In the genomic region with DNA sequence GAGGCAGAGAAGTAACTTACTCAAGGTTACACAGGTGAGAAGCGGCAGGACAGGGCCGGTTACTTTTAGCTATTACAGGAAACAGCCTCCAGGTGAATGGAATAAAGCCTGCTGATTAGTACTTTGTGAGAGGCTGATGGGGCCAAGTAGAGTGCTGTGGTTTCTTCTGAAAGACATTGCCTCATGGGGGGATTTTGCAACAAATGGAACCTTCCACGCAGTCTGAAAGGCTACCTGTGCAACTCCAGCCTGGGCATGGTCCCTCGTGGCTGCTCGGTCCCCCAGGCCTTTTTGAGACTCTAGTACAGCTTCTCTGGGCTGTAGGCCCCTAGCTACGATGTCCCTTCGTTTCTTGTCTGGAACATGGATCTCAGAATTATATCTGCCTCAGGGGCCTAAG, we compare ENCODE assay signal across 14 cellular contexts. TPM values are rescaled to one million over a fixed set of nuclear protein-coding genes. Genes with fewer than 3 reads are reported as not detected.
DNase-seq lines count a peak whose midpoint lies in the region; ATAC-seq and TF ChIP-seq lines count a peak whose summit lies in the region.
"Had no signal": no experiment of that assay in that cellular context is flagged by ENCODE, and none has a peak within 500 bp of the region (broad histone marks: within the 10 kb centered on the region; RNA-seq: fewer than 3 reads in every experiment).

No MANE protein-coding gene starts in this region.

- peaks cover 44% of the 10 kb centered on the region for H3K4me1 ChIP-seq in CD4-positive, alpha-beta memory T cell (ENCODE audit: insufficient read depth, low read length)
- H3K4me1 ChIP-seq in MM.1S (ENCODE audit: low read length) (peaks cover 60% of the 10 kb centered on the region), trophoblast cell (ENCODE audit: control insufficient read depth in 1 of 2, insufficient read depth in 2 of 2, low read length in 2 of 2) (peaks cover 18 to 26% of the 10 kb centered on the region in 2 experiments)

- peak overlapping the region; percentile 43 to 96 (median 91) for H3K27ac Mint-ChIP-seq in CD4-positive, alpha-beta memory T cell
- H3K27ac Mint-ChIP-seq in central memory CD8-positive, alpha-beta T cell (ENCODE audit: low read depth): peak overlapping the region; percentile 32

- H3K4me2 ChIP-seq in MM.1S (ENCODE audit: low read depth, low read length) (peak overlapping the region; percentile 91), trophoblast cell (ENCODE audit: low read length) (no peak overlapping the region)

- H3K18ac ChIP-seq in trophoblast cell (ENCODE audit: low read length): no peak overlapping the region

- no peak overlapping the region for H2BK5ac ChIP-seq in trophoblast cell (ENCODE audit: low read depth, low read length, poor library complexity)

- H3F3A ChIP-seq in MM.1S (ENCODE audit: insufficient read depth, low read length): peaks cover 54% of the 10 kb centered on the region

- no peak overlapping the region for H4K12ac ChIP-seq in trophoblast cell (ENCODE audit: low read depth, low read length)

- POLR2A ChIA-PET in CD4-positive, alpha-beta memory T cell (lab: Charles Lee; ENCODE audit: partially characterized antibody): interaction anchor here (1.5 to 13.9 kb wide), 3 partner anchors 13 to 229 kb away, joined by 3 to 244 read pairs (median 18); partner anchors contain the start of gene ATP6V1G1

- H3K9ac ChIP-seq in MM.1S (ENCODE audit: low read length): peak overlapping the region; percentile 97
- H3K9ac ChIP-seq in trophoblast cell (ENCODE audit: low read length): no peak overlapping the region

- no peak for DNase-seq in CD4-positive, alpha-beta memory T cell
- peak; percentile 61 for DNase-seq in MM.1S
- no peak for DNase-seq in central memory CD8-positive, alpha-beta T cell (ENCODE audit: low spot score in 2 of 2)
- DNase-seq in trophoblast cell: no peak
- no peak for DNase-seq in NCI-H526 (lab: John Stamatoyannopoulos, UW)
- no peak for DNase-seq in sciatic nerve (ENCODE audit: low spot score)
- DNase-seq: activated gamma-delta T cell treated with Interleukin-2 at 50 U/mL for 16 hours, NCI-H510A had no signal

- H2BK120ac ChIP-seq in trophoblast cell (ENCODE audit: insufficient read depth, low read length, poor library complexity): no peak overlapping the region

- H3K9me3 Mint-ChIP-seq in CD4-positive, alpha-beta memory T cell: no peaks in the 10 kb centered on the region
- no peaks in the 10 kb centered on the region for H3K9me3 Mint-ChIP-seq in central memory CD8-positive, alpha-beta T cell

- no peaks in the 10 kb centered on the region for H3K27me3 Mint-ChIP-seq in CD4-positive, alpha-beta memory T cell
- no peaks in the 10 kb centered on the region for H3K27me3 Mint-ChIP-seq in central memory CD8-positive, alpha-beta T cell

- H2AK5ac ChIP-seq in trophoblast cell (ENCODE audit: low read length): no peak overlapping the region

- H4K20me1 ChIP-seq in MM.1S (ENCODE audit: insufficient read depth, low read length): no peaks in the 10 kb centered on the region

- intact Hi-C loops in CD4-positive, alpha-beta memory T cell (cut with micrococcal nuclease): loop anchor here (5.0 kb wide), 1 partner anchor 39 kb away; no protein-coding TSS in a partner anchor
- intact Hi-C loops in sciatic nerve (cut with DNase I): no loop called here

- H3K4me3 ChIP-seq in CD4-positive, alpha-beta memory T cell (ENCODE audit: low read length in 2 of 2): peak overlapping the region in 1 of 2 donors; percentile 92
- H3K4me3 ChIP-seq in MM.1S (ENCODE audit: low read length) (peak overlapping the region; percentile 66), trophoblast cell (ENCODE audit: low read depth, low read length) (no peak overlapping the region)

- CTCF ChIA-PET in CD4-positive, alpha-beta memory T cell (lab: Charles Lee; ENCODE audit: partially characterized antibody): interaction anchor here (0.8 to 5.7 kb wide), 3 partner anchors 18 to 42 kb away, joined by 3 to 75 read pairs (median 3); no protein-coding TSS in a partner anchor

- H2AFZ ChIP-seq in MM.1S (ENCODE audit: low read length) (no peak overlapping the region), trophoblast cell (ENCODE audit: insufficient read depth, low read length, poor library complexity) (no peak overlapping the region)

- H3K4ac ChIP-seq in trophoblast cell (ENCODE audit: low read depth, low read length): no peak overlapping the region

- no peak overlapping the region for H3K14ac ChIP-seq in trophoblast cell (ENCODE audit: low read length)

- H3K79me2 ChIP-seq in MM.1S (ENCODE audit: low read length): peaks cover 70% of the 10 kb centered on the region
- H3K79me2 ChIP-seq in trophoblast cell (ENCODE audit: control insufficient read depth, insufficient read depth, low read length, poor library complexity): peaks cover 2% of the 10 kb centered on the region

- ATAC-seq in central memory CD8-positive, alpha-beta T cell (replicated peaks; ENCODE audit: extremely low read depth, poor library complexity, severe bottlenecking): no peak
- ATAC-seq in HG03342 (IDR thresholded peaks at IDR 0.05; ENCODE audit: unreplicated experiment) (no peak), sciatic nerve (no peak), HG03175 (IDR thresholded peaks at IDR 0.05; ENCODE audit: unreplicated experiment) (no peak)

- H3K4me1 Mint-ChIP-seq in CD4-positive, alpha-beta memory T cell: peaks cover 28 to 56% (median 46%) of the 10 kb centered on the region in 4 donors
- H3K4me1 Mint-ChIP-seq in central memory CD8-positive, alpha-beta T cell: peaks cover 50% of the 10 kb centered on the region

- H2BK12ac ChIP-seq in trophoblast cell (ENCODE audit: low read length): no peak overlapping the region

- H3K27ac ChIP-seq in CD4-positive, alpha-beta memory T cell (ENCODE audit: low read depth, low read length): peak overlapping the region; percentile 3
- H3K27ac ChIP-seq in MM.1S (ENCODE audit: low read length) (peak overlapping the region; percentile 90), trophoblast cell (ENCODE audit: low read depth, low read length) (peak overlapping the region; percentile 16)

- H4K91ac ChIP-seq in trophoblast cell (ENCODE audit: low read depth, low read length): no peak overlapping the region

- H3K36me3 ChIP-seq in CD4-positive, alpha-beta memory T cell (ENCODE audit: insufficient read depth, low read length): no peaks in the 10 kb centered on the region
- H3K36me3 ChIP-seq in MM.1S (replicated peaks; ENCODE audit: insufficient read depth, low read length): no peaks in the 10 kb centered on the region
- peaks cover 0 to 2% of the 10 kb centered on the region in 2 experiments for H3K36me3 ChIP-seq in trophoblast cell (ENCODE audit: control insufficient read depth in 1 of 2, insufficient read depth in 2 of 2, low read length in 2 of 2)

- no CpG with 5 or more reads among the region's 7 CpGs for WGBS in trophoblast cell (ENCODE audit: extremely low coverage, insufficient coverage, insufficient read length)

- peaks cover 4 to 11% of the 10 kb centered on the region in 2 donors for H3K36me3 Mint-ChIP-seq in CD4-positive, alpha-beta memory T cell
- H3K36me3 Mint-ChIP-seq in central memory CD8-positive, alpha-beta T cell (ENCODE audit: insufficient read depth): peaks cover 5% of the 10 kb centered on the region

- H3K4me3 Mint-ChIP-seq in CD4-positive, alpha-beta memory T cell: peak overlapping the region; percentile 86 to 96 (median 93)
- H3K4me3 Mint-ChIP-seq in central memory CD8-positive, alpha-beta T cell: peak overlapping the region; percentile 82

- no peak; the same call in 1 of the 2 replicates for TF ChIP-seq CTCF in MM.1S (IDR thresholded peaks at IDR 0.05; ENCODE audit: low read length)

- H3K79me1 ChIP-seq in trophoblast cell (ENCODE audit: low read length): peaks cover 10% of the 10 kb centered on the region

- no peaks in the 10 kb centered on the region for H3K27me3 ChIP-seq in CD4-positive, alpha-beta memory T cell (ENCODE audit: insufficient read depth, low read length)
- H3K27me3 ChIP-seq in MM.1S (replicated peaks; ENCODE audit: insufficient read depth, low read length) (no peaks in the 10 kb centered on the region), trophoblast cell (ENCODE audit: insufficient read depth, low read length) (no peaks in the 10 kb centered on the region)

- H3K9me3 ChIP-seq in CD4-positive, alpha-beta memory T cell (ENCODE audit: control insufficient read depth in 1 of 2, low read length in 2 of 2): no peaks in the 10 kb centered on the region
- no peaks in the 10 kb centered on the region for H3K9me3 ChIP-seq in MM.1S (replicated peaks; ENCODE audit: insufficient read depth, low read length)
- no peaks in the 10 kb centered on the region for H3K9me3 ChIP-seq in trophoblast cell (ENCODE audit: insufficient read depth, low read depth, low read length)

- H3K9me2 ChIP-seq in MM.1S (replicated peaks; ENCODE audit: insufficient read depth, low read length): no peaks in the 10 kb centered on the region

- H4K8ac ChIP-seq in trophoblast cell (ENCODE audit: low read depth, low read length): no peak overlapping the region

- no peak overlapping the region for H3K23ac ChIP-seq in trophoblast cell (ENCODE audit: low read length)

RNA-seq across cellular contexts. Expression of gene TMEM268, which starts 2.0 kb away (rescaled TPM):
- total RNA-seq in CD4-positive, alpha-beta memory T cell: 10 to 100 TPM; 12.6 to 13.4 TPM
- 1 to 10 TPM; 8.8 to 9.0 TPM for polyA plus RNA-seq in CD4-positive, alpha-beta memory T cell
- 7.5 and 8.4 TPM in 2 replicates for polyA plus RNA-seq in trophoblast cell (2013)
- total RNA-seq in sciatic nerve: 7.4 TPM

RNA-seq across cellular contexts. Expression of gene ATP6V1G1, which starts 25.5 kb away (rescaled TPM):
- 100 to 1,000 TPM; 121 TPM for total RNA-seq in CD4-positive, alpha-beta memory T cell
- 100 to 1,000 TPM; 274 to 449 TPM for polyA plus RNA-seq in CD4-positive, alpha-beta memory T cell
- polyA plus RNA-seq in trophoblast cell (2013): 342 and 358 TPM in 2 replicates
- total RNA-seq in sciatic nerve: 61.7 TPM

RNA-seq across cellular contexts. Expression of gene TEX53, which starts 44.5 kb away (rescaled TPM):
- not detected for total RNA-seq in CD4-positive, alpha-beta memory T cell
- not detected for polyA plus RNA-seq in CD4-positive, alpha-beta memory T cell
- polyA plus RNA-seq in trophoblast cell (2013): not detected in 2 replicates
- total RNA-seq in sciatic nerve: not detected
- total RNA-seq: G401; HepG2; renal cortical epithelial cell; T-helper 1 cell treated with Interleukin-12 subunit alpha and Interleukin-12 subunit beta and Interleukin-4 antibody, amounts not matched to agents 30 ng/mL and 1 ng/mL, for 36 hours had no signal
- polyA plus RNA-seq: HepG2 had no signal

Comparison
In these comparisons a context has a peak if more than half of its experiments do, and no peak if none do; other contexts are left out.
1. H3K27ac ChIP-seq: peak in every context shown above with its lines; median percentile 90 in MM.1S; 16 in trophoblast cell; 3 in CD4-positive, alpha-beta memory T cell.